8 cellular contexts compared by ENCODE assay signal in genomic region chr6:96522469-96523009, GRCh38. TPM values are rescaled to one million over a fixed set of nuclear protein-coding genes. Genes with fewer than 3 reads are reported as not detected.
A peak's percentile ranks its signal among the peaks of the same experiment; 100 is the strongest.
DNase-seq lines count a peak whose midpoint lies in the region; ATAC-seq and TF ChIP-seq lines count a peak whose summit lies in the region.

No MANE protein-coding gene starts in this region.

- H3K36me3 Mint-ChIP-seq in activated naive CD8-positive, alpha-beta T cell = peaks cover 5% of the 10 kb centered on the region

- H3K9me3 Mint-ChIP-seq in activated naive CD8-positive, alpha-beta T cell (ENCODE audit: low read depth) = no peaks in the 10 kb centered on the region

- H3K4me1 ChIP-seq in iPS DF 6.9 (ENCODE audit: control insufficient read depth, insufficient read depth, low read length) = no peaks in the 10 kb centered on the region
- H3K4me1 ChIP-seq in smooth muscle cell (ENCODE audit: low read depth) = peaks cover 24% of the 10 kb centered on the region

- H4K20me1 ChIP-seq in smooth muscle cell (ENCODE audit: low read depth) = no peaks in the 10 kb centered on the region

- peaks cover 24% of the 10 kb centered on the region for H3K79me2 ChIP-seq in smooth muscle cell (ENCODE audit: low read depth)

- peak overlapping the region; percentile 88 for H3K4me2 ChIP-seq in smooth muscle cell

- H3K36me3 ChIP-seq in iPS DF 6.9 (ENCODE audit: control insufficient read depth, insufficient read depth, low read length) (no peaks in the 10 kb centered on the region), smooth muscle cell (ENCODE audit: low read depth) (peaks cover 17% of the 10 kb centered on the region)

- TF ChIP-seq CTCF in HL-60 (IDR thresholded peaks at IDR 0.05; ENCODE audit: insufficient read depth, low read length) (no peak), smooth muscle cell (IDR thresholded peaks at IDR 0.05; ENCODE audit: borderline replicate concordance, insufficient read depth, poor library complexity, severe bottlenecking) (no peak)

- no peaks in the 10 kb centered on the region for H3F3A ChIP-seq in smooth muscle cell (ENCODE audit: low read depth)

- ATAC-seq in GM21360 (IDR thresholded peaks at IDR 0.05; ENCODE audit: unreplicated experiment) = peak; percentile 32

- peaks cover 39% of the 10 kb centered on the region for H3K4me1 Mint-ChIP-seq in activated naive CD8-positive, alpha-beta T cell (ENCODE audit: low read depth)

- H3K27ac ChIP-seq in HL-60 (replicated peaks) = peak overlapping the region; percentile 85
- H3K27ac ChIP-seq in iPS DF 6.9 (ENCODE audit: low read length) = no peak overlapping the region
- H3K27ac ChIP-seq in smooth muscle cell (ENCODE audit: low read depth) = peak overlapping the region; percentile 94

- H3K27me3 ChIP-seq in HL-60 (ENCODE audit: insufficient read depth, poor library complexity, severe bottlenecking) (no peaks in the 10 kb centered on the region), iPS DF 6.9 (ENCODE audit: control insufficient read depth, insufficient read depth, low read length) (no peaks in the 10 kb centered on the region), smooth muscle cell (ENCODE audit: low read depth) (no peaks in the 10 kb centered on the region)

- no CpG with 5 or more reads among the region's 5 CpGs for WGBS in iPS DF 6.9 (ENCODE audit: insufficient coverage, insufficient read length)
- WGBS in smooth muscle cell (ENCODE audit: low lambda C conversion rate) = 11% methylated on average over 5 of the region's 5 CpGs

- peak overlapping the region; percentile 98 for H3K4me3 Mint-ChIP-seq in activated naive CD8-positive, alpha-beta T cell

- in situ Hi-C loops in G401 (cut with HindIII; ENCODE audit: low sequenced_read_pairs) = no loop called here

- H3K4me3 ChIP-seq in HL-60 (replicated peaks; ENCODE audit: insufficient read depth, low read length) = peak overlapping the region; percentile 81
- peak overlapping the region; percentile 92; the same call in 1 of the 2 replicates for H3K4me3 ChIP-seq in iPS DF 6.9 (ENCODE audit: low read length)
- H3K4me3 ChIP-seq in smooth muscle cell = peak overlapping the region; percentile 76

- DNase-seq in G401 (ENCODE audit: low spot score) = peak; percentile 49
- DNase-seq in HL-60 (ENCODE audit: low read depth in 1 of 2, low spot score in 1 of 2) = peak in 1 of 2 experiments; percentile 14
- DNase-seq in iPS DF 6.9 (ENCODE audit: low read depth, low spot score) = no peak
- no peak for DNase-seq in smooth muscle cell (lab: John Stamatoyannopoulos, UW; ENCODE audit: unreplicated experiment)
- DNase-seq in midbrain (lab: John Stamatoyannopoulos, UW) = no peak
- DNase-seq in stimulated activated CD4-positive, alpha-beta T cell treated with anti-CD3 and anti-CD28 coated beads, Interleukin-2, amount 100 ng/mL, for 48 hours = no peak

- H3K9me3 ChIP-seq in iPS DF 6.9 (ENCODE audit: control insufficient read depth, insufficient read depth, low read length) (no peaks in the 10 kb centered on the region), smooth muscle cell (replicated peaks; ENCODE audit: low read depth) (no peaks in the 10 kb centered on the region)

- peak overlapping the region; percentile 91 for H2AFZ ChIP-seq in smooth muscle cell (ENCODE audit: low read depth)

- peak overlapping the region; percentile 95 for H3K9ac ChIP-seq in smooth muscle cell (ENCODE audit: low read depth)

- H3K27me3 Mint-ChIP-seq in activated naive CD8-positive, alpha-beta T cell = no peaks in the 10 kb centered on the region

- H3K27ac Mint-ChIP-seq in activated naive CD8-positive, alpha-beta T cell = peak overlapping the region; percentile 99

RNA-seq across cellular contexts. Expression of gene UFL1, which starts 0.9 kb away (rescaled TPM):
- total RNA-seq in G401 (2014; rRNA removed; shearing (Covaris generic)) = 8.8 and 13.9 TPM in 2 replicates
- 41.2 and 48.1 TPM in 2 replicates for total RNA-seq in smooth muscle cell
- 19.2 and 21.1 TPM in 2 replicates for polyA plus RNA-seq in smooth muscle cell

RNA-seq across cellular contexts. Expression of gene FHL5, which starts 40.4 kb away (rescaled TPM):
- not detected in 2 replicates for total RNA-seq in G401 (2014; rRNA removed; shearing (Covaris generic))
- not detected in 2 replicates for total RNA-seq in smooth muscle cell
- not detected in 2 replicates for polyA plus RNA-seq in smooth muscle cell
